Comparison of ENCODE assay signal across 8 cellular contexts in the genomic region with DNA sequence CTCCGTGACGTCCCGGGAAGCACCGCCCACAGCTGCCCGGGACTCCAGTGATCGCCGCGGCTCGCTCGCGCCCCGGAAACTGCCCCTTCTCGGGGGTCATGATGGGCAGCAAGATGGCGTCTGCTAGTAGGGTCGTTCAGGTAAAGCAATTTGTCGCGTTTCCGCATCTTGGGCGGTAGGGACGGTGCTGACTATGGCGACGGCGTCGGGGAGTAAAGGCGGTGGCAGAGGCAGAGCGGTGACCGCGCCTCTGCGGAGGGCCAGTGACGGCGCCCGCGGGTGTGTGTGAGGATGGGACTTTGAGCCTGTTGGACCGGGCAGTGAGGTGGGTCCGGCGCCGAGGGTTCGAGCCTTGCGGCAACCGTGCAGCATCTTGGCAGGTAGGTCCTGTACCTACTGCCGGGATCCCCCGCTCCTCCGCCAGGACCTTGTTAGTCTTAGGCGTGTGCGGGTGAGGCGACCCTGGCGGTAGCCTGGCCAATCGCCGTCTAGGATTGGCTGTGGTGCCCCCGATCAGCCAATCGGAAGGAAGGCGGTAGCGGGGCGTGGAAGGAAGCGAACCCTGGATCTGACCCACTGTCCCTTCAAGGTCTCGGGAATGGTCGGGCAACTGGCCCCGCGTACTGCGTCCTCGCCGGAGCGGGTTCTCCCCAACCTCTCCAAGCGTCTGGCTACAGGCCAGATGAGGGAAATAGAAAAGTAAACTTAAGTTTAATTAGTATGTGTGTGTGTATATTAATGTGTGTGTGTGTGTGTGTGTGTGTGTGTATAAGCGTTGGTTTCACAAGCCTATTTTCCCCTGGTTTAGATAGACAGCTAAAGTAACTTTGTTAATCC. TPM values are rescaled to one million over a fixed set of nuclear protein-coding genes. Genes with fewer than 3 reads are reported as not detected.
DNase-seq lines count a peak whose midpoint lies in the region; ATAC-seq lines count a peak whose summit lies in the region.

No MANE protein-coding gene starts in this region.

- peak; percentile 89 for ATAC-seq in GM19025 (IDR thresholded peaks at IDR 0.05; ENCODE audit: low read depth, unreplicated experiment)
- peak; percentile 90 for ATAC-seq in HG03280 (IDR thresholded peaks at IDR 0.05; ENCODE audit: unreplicated experiment)

- DNase-seq in AG20443 (ENCODE audit: low spot score), result peak; percentile 94
- peak; percentile 83 to 84 for DNase-seq in NCI-H446 (lab: John Stamatoyannopoulos, UW)
- DNase-seq in activated CD4-positive, CD25-positive, alpha-beta regulatory T cell treated with anti-CD3 and anti-CD28 coated beads, Interleukin-2, amount 50 U/mL, for 72 hours, result peak; percentile 91
- DNase-seq in cerebellum (ENCODE audit: low spot score), result peak; percentile 89
- DNase-seq in kidney glomerular epithelial cell (lab: John Stamatoyannopoulos, UW), result peak; percentile 83
- DNase-seq in stimulated activated CD4-positive, alpha-beta T cell treated with anti-CD3 and anti-CD28 coated beads, Interleukin-1b, Interleukin-23, amount 100 ng/mL, for 1 hour (ENCODE audit: low read depth in 2 of 2), result peak; percentile 46 to 50

RNA-seq across cellular contexts. Expression of a gene that starts 16.7 kb away (rescaled TPM):
- 36.1 TPM for total RNA-seq in cerebellum

RNA-seq across cellular contexts. Expression of a gene that starts 28.6 kb away (rescaled TPM):
- 12.2 TPM for total RNA-seq in cerebellum

RNA-seq across cellular contexts. Expression of a gene that starts 51.0 kb away (rescaled TPM):
- total RNA-seq in cerebellum, result 40.5 TPM

Comparison
In these comparisons a context has a peak if more than half of its experiments do, and no peak if none do; other contexts are left out.
1. Peak in every context shown above with its lines: DNase-seq and ATAC-seq.